9 cellular contexts compared by ENCODE assay signal in genomic region chr16:18346993-18347392, GRCh38. TPM values are rescaled to one million over a fixed set of nuclear protein-coding genes. Genes with fewer than 3 reads are reported as not detected.
DNase-seq lines count a peak whose midpoint lies in the region; ATAC-seq, FAIRE-seq and TF ChIP-seq lines count a peak whose summit lies in the region.
"Not testable (repeated sequence)": the region's sequence is repeated elsewhere in the genome, so short reads cannot be mapped to it uniquely, and the experiment has no call there.
"Had no signal": no experiment of that assay in that cellular context is flagged by ENCODE, and none has a peak within 500 bp of the region (broad histone marks: within the 10 kb centered on the region; RNA-seq: fewer than 3 reads in every experiment).

No MANE protein-coding gene starts in this region.

- H3K4me3 Mint-ChIP-seq in type B pancreatic cell: not testable (repeated sequence)

- H3K36me3 ChIP-seq in heart left ventricle; HepG2 (replicated peaks in 1 of 2; ENCODE audit: control insufficient read depth in 1 of 2, insufficient read depth in 2 of 2, low read length in 2 of 2); mucosa of descending colon (ENCODE audit: low read depth); ovary; sigmoid colon: not testable (repeated sequence)

- H3K9me3 ChIP-seq in heart left ventricle; HepG2 (ENCODE audit: low read length); mucosa of descending colon; ovary; sigmoid colon: not testable (repeated sequence)

- not testable (repeated sequence) for H3K4me2 ChIP-seq in HepG2 (ENCODE audit: low read depth, low read length)

- in situ Hi-C loops in HepG2 (cut with HindIII; ENCODE audit: extremely low pct_ligation_motif_present, low pct_unique_long_range_greater_than_20kb): not testable (repeated sequence)

- not testable (repeated sequence) for TF ChIP-seq POLR2A in heart left ventricle (IDR thresholded peaks at IDR 0.05); HepG2 (IDR thresholded peaks at IDR 0.05; ENCODE audit: insufficient read depth in 1 of 2, low read depth in 2 of 2, low read length in 2 of 2); ovary (IDR thresholded peaks at IDR 0.05); sigmoid colon (IDR thresholded peaks at IDR 0.05)

- not testable (repeated sequence) for H3K4me1 ChIP-seq in heart left ventricle; HepG2 (ENCODE audit: insufficient read depth, low read length); mucosa of descending colon (ENCODE audit: low read depth); ovary (ENCODE audit: insufficient read depth); sigmoid colon

- not testable (repeated sequence) for H3K79me2 ChIP-seq in HepG2 (ENCODE audit: insufficient read depth, low read length)

- intact Hi-C loops in heart left ventricle (cut with DNase I); HepG2 (cut with micrococcal nuclease; ENCODE audit: unreplicated experiment); mucosa of descending colon (cut with DNase I, micrococcal nuclease); ovary (cut with DNase I); sigmoid colon (cut with DNase I): not testable (repeated sequence)

- WGBS in heart left ventricle, 4 donors: 77 to 91% methylated on average over 4 of the region's 22 CpGs; no CpG with 5 or more reads in 2 of the 4 donors
- WGBS in HepG2 (ENCODE audit: low lambda C conversion rate): 69% methylated on average over 5 of the region's 22 CpGs
- WGBS in ovary, 3 donors: 93% methylated on average over 4 of the region's 22 CpGs; no CpG with 5 or more reads in 2 of the 3 donors
- WGBS in sigmoid colon, 2 donors: 94 to 95% methylated on average over 4 to 5 of the region's 22 CpGs

- not testable (repeated sequence) for H4K20me1 ChIP-seq in HepG2 (ENCODE audit: insufficient read depth, low read length)

- peak; percentile 4 for DNase-seq in activated effector memory CD4-positive, alpha-beta T cell treated with anti-CD3 and anti-CD28 coated beads, Interleukin-2, amount 50 U/mL, for 16 hours
- peak in 3 of 5 donors; percentile 3 to 47 (median 24) for DNase-seq in heart left ventricle
- not testable (repeated sequence) for DNase-seq in HepG2 (ENCODE audit: low spot score)
- DNase-seq in mucosa of descending colon: peak in 2 of 3 donors; percentile 7 to 10
- peak in 3 of 5 donors; percentile 2 to 11 (median 6) for DNase-seq in ovary
- peak; percentile 28 for DNase-seq in sigmoid colon
- peak; percentile 40 for DNase-seq in type B pancreatic cell (ENCODE audit: extremely low spot score, unreplicated experiment)
- peak; percentile 23 for DNase-seq in ureter (ENCODE audit: low spot score)

- not testable (repeated sequence) for H2AFZ ChIP-seq in HepG2 (ENCODE audit: low read length)

- not testable (repeated sequence) for H3K9ac ChIP-seq in HepG2 (ENCODE audit: insufficient read depth, low read depth, low read length)

- H3K9me3 Mint-ChIP-seq in type B pancreatic cell: not testable (repeated sequence)

- FAIRE-seq in HepG2 (lab: Jason Lieb, UNC): not testable (repeated sequence)

- CTCF ChIA-PET in HepG2 (lab: Yijun Ruan, JAX; ENCODE audit: low intra/inter-chr PET ratio, low total read pairs): not testable (repeated sequence)

- not testable (repeated sequence) for TF ChIP-seq RAD21 in HepG2 (CRISPR knock-in tag; IDR thresholded peaks at IDR 0.05)

- not testable (repeated sequence) for TF ChIP-seq CTCF in heart left ventricle (IDR thresholded peaks at IDR 0.05); HepG2 (CRISPR knock-in tag; IDR thresholded peaks at IDR 0.05); mucosa of descending colon (IDR thresholded peaks at IDR 0.05); ovary (IDR thresholded peaks at IDR 0.05); sigmoid colon (IDR thresholded peaks at IDR 0.05); type B pancreatic cell (conservative IDR thresholded peaks at IDR 0.05)

- not testable (repeated sequence) for H3K4me3 ChIP-seq in heart left ventricle; HepG2 (replicated peaks in 1 of 3; ENCODE audit: insufficient read depth in 1 of 3, low read depth in 2 of 3, low read length in 3 of 3); mucosa of descending colon; ovary; sigmoid colon

- POLR2A ChIA-PET in HepG2 (lab: Yijun Ruan, JAX): not testable (repeated sequence)

- H3K36me3 Mint-ChIP-seq in type B pancreatic cell: not testable (repeated sequence)

- BruUV-seq in HepG2 (replicated peaks; lab: Mats Ljungman, UMichigan): not testable (repeated sequence)

- not testable (repeated sequence) for H3K27ac ChIP-seq in heart left ventricle; HepG2 (ENCODE audit: extremely low read length, insufficient read depth, low read length); ovary; sigmoid colon

- ATAC-seq in heart left ventricle, HepG2, mucosa of descending colon: not testable (repeated sequence)

- not testable (repeated sequence) for TF ChIP-seq EP300 in HepG2 (IDR thresholded peaks at IDR 0.05; ENCODE audit: low read depth in 2 of 2, low read length in 2 of 2); HepG2 (CRISPR knock-in tag; IDR thresholded peaks at IDR 0.05; ENCODE audit: borderline replicate concordance); ovary (IDR thresholded peaks at IDR 0.05); sigmoid colon (IDR thresholded peaks at IDR 0.05)

- not testable (repeated sequence) for H3K4me1 Mint-ChIP-seq in type B pancreatic cell (ENCODE audit: unreplicated experiment)

- H3K27ac Mint-ChIP-seq in type B pancreatic cell: not testable (repeated sequence)

- H3K27me3 ChIP-seq in heart left ventricle; HepG2 (ENCODE audit: control insufficient read depth in 1 of 2, insufficient read depth in 2 of 2, low read length in 2 of 2); ovary; sigmoid colon: not testable (repeated sequence)

- not testable (repeated sequence) for H3K27me3 Mint-ChIP-seq in type B pancreatic cell

TF ChIP-seq in HepG2, 621 proteins besides CTCF, POLR2A, EP300 and RAD21:
- peak; percentile 16; the same call in 1 of the 2 replicates for TF ChIP-seq ZNF768 (CRISPR knock-in tag; IDR thresholded peaks at IDR 0.05)

RNA-seq across cellular contexts. Expression of gene NPIPA8, which starts 10.5 kb away (rescaled TPM):
- total RNA-seq in heart left ventricle (10 to 100 TPM in 1 of 9 donors, under 1 TPM in 5, not detected in 3; 0.19 to 13.9 (median 0.32) TPM), HepG2 (2016; rRNA removed; fragmentation: Illumina TruSeq; extraction: Trizol) (0.24 TPM in 2 replicates), mucosa of descending colon (1 to 10 TPM in 1 of 3 donors, under 1 TPM in 1, not detected in 1; 0.67 to 1.2 TPM), ovary (10 to 100 TPM in 1 of 7 donors, 1 to 10 TPM in 3, under 1 TPM in 2, not detected in 1; 0.25 to 41.5 (median 1.5) TPM), sigmoid colon (10 to 100 TPM in 2 of 4 donors, 1 to 10 TPM in 1, not detected in 1; 5.4 to 87.8 (median 72.4) TPM), type B pancreatic cell (ENCODE audit: low replicate concordance) (0.31 TPM in 1 of 2 replicates, not detected in the other), ureter (17.2 TPM)
- polyA plus RNA-seq in heart left ventricle (1 to 10 TPM in 1 of 2 donors, not detected in 1; 4.4 TPM), HepG2 (2011; rRNA removed) (0.34 and 0.38 TPM in 2 replicates), ovary (10 to 100 TPM in 1 of 2 donors, 1 to 10 TPM in 1; 2.5 to 13.8 TPM), sigmoid colon (10 to 100 TPM in 1 of 3 donors, 1 to 10 TPM in 2; 4.0 to 13.8 (median 7.6) TPM)
- total RNA-seq in HepG2 (2016; cell fraction: cytosol; rRNA removed; fragmentation: Illumina TruSeq; extraction: Trizol; ENCODE audit: low read depth): 0.71 TPM in 2 replicates
- 0.19 and 0.41 TPM in 2 replicates for total RNA-seq in HepG2 (2016; cell fraction: insoluble cytoplasmic fraction; rRNA removed; fragmentation: Illumina TruSeq; extraction: Trizol)
- 0.25 and 0.38 TPM in 2 replicates for total RNA-seq in HepG2 (2016; cell fraction: membrane; rRNA removed; fragmentation: Illumina TruSeq; extraction: Trizol)
- 0.25 and 1.1 TPM in 2 replicates for total RNA-seq in HepG2 (2016; cell fraction: nucleus; rRNA removed; fragmentation: Illumina TruSeq; extraction: Trizol)
- polyA plus RNA-seq in HepG2 (2011; cell fraction: cytosol; rRNA removed): 12.0 and 19.0 TPM in 2 replicates
- polyA plus RNA-seq in HepG2 (2011; cell fraction: nucleus; rRNA removed): 0.85 and 1.4 TPM in 2 replicates
- polyA plus RNA-seq in HepG2 (2012): 0.35 and 0.57 TPM in 2 replicates
- 0.77 TPM in 1 of 2 replicates, not detected in the other for polyA plus RNA-seq in HepG2 (2016; cell fraction: cytosol; fragmentation: Illumina TruSeq; extraction: Trizol; ENCODE audit: low read depth)
- 0.47 TPM in 1 of 2 replicates, not detected in the other for polyA plus RNA-seq in HepG2 (2016; cell fraction: insoluble cytoplasmic fraction; fragmentation: Illumina TruSeq; extraction: Trizol; ENCODE audit: low read depth)
- 0.13 and 0.27 TPM in 2 replicates for polyA plus RNA-seq in HepG2 (2016; cell fraction: membrane; fragmentation: Illumina TruSeq; extraction: Trizol; ENCODE audit: low read depth)
- 1.2 and 2.4 TPM in 2 replicates for polyA plus RNA-seq in HepG2 (2016; cell fraction: nucleus; fragmentation: Illumina TruSeq; extraction: Trizol; ENCODE audit: insufficient read depth, low read depth)
- 0.22 and 0.23 TPM in 2 replicates for polyA minus RNA-seq in HepG2 (2011; rRNA and poly(A)+ RNA removed; ENCODE audit: low replicate concordance)
- 0.49 TPM in 1 of 2 replicates, not detected in the other for polyA minus RNA-seq in HepG2 (2011; cell fraction: cytosol; rRNA and poly(A)+ RNA removed)
- 0.50 and 1.5 TPM in 2 replicates for polyA minus RNA-seq in HepG2 (2011; cell fraction: nucleus; rRNA and poly(A)+ RNA removed)
- total RNA-seq: Calu3 had no signal
